1 cellular context compared by ENCODE assay signal in genomic region chr5:142472306-142472951, GRCh38.
TF ChIP-seq lines count a peak whose summit lies in the region.

No MANE protein-coding gene starts in this region.

TF ChIP-seq in K562, 482 proteins besides CTCF, POLR2A, EP300 and RAD21 (continued from another document and continues in another):
- TF ChIP-seq ZNF717 (CRISPR knock-in tag; IDR thresholded peaks at IDR 0.05) (no peak), ZNF217 (CRISPR knock-in tag; IDR thresholded peaks at IDR 0.05) (no peak), HMGXB4 (CRISPR knock-in tag; IDR thresholded peaks at IDR 0.05) (no peak), ZNF431 (CRISPR knock-in tag; IDR thresholded peaks at IDR 0.05) (no peak), PTTG1 (tag; IDR thresholded peaks at IDR 0.05; ENCODE audit: low read depth) (no peak), TRIM25 (IDR thresholded peaks at IDR 0.05; ENCODE audit: borderline replicate concordance) (no peak), BRD9 (IDR thresholded peaks at IDR 0.05; ENCODE audit: low read depth, partially characterized antibody) (peak; percentile 87), ATF7 (IDR thresholded peaks at IDR 0.05) (peak; percentile 91), ZC3H4 (CRISPR knock-in tag; IDR thresholded peaks at IDR 0.05; ENCODE audit: borderline replicate concordance) (no peak), ZNF707 (CRISPR knock-in tag; conservative IDR thresholded peaks at IDR 0.05) (no peak), ZNF699 (CRISPR knock-in tag; IDR thresholded peaks at IDR 0.05; ENCODE audit: insufficient replicate concordance) (no peak), ZBTB1 (CRISPR knock-in tag; IDR thresholded peaks at IDR 0.05; ENCODE audit: borderline replicate concordance, low read depth) (no peak), ZNF165 (CRISPR knock-in tag; IDR thresholded peaks at IDR 0.05; ENCODE audit: borderline replicate concordance) (no peak), ZNF239 (CRISPR knock-in tag; IDR thresholded peaks at IDR 0.05) (no peak), TSHZ1 (CRISPR knock-in tag; IDR thresholded peaks at IDR 0.05) (no peak), DMBX1 (CRISPR knock-in tag; IDR thresholded peaks at IDR 0.05; ENCODE audit: borderline replicate concordance) (peak; percentile 65), KAT2B (IDR thresholded peaks at IDR 0.05; ENCODE audit: low read depth, low read length) (no peak), NEUROD1 (IDR thresholded peaks at IDR 0.05; ENCODE audit: borderline replicate concordance, low read depth, low read length, partially characterized antibody) (peak; percentile 57), RBM34 (IDR thresholded peaks at IDR 0.05; ENCODE audit: borderline replicate concordance, insufficient read depth, low read length) (no peak), ZNF212 (CRISPR knock-in tag; IDR thresholded peaks at IDR 0.05) (no peak), PYGO2 (tag; IDR thresholded peaks at IDR 0.05) (no peak), IRF2 (CRISPR knock-in tag; IDR thresholded peaks at IDR 0.05) (no peak), CSDE1 (IDR thresholded peaks at IDR 0.05) (no peak), MCM3 (IDR thresholded peaks at IDR 0.05) (no peak), TAF1 (IDR thresholded peaks at IDR 0.05; ENCODE audit: control insufficient read depth, extremely low read depth, insufficient read depth, low read length, severe bottlenecking) (no peak), ZNF3 (CRISPR knock-in tag; IDR thresholded peaks at IDR 0.05) (no peak), SRSF7 (optimal IDR thresholded peaks at IDR 0.05; ENCODE audit: low read depth, low read length) (no peak), POLR2AphosphoS2 (IDR thresholded peaks at IDR 0.05; ENCODE audit: low read length) (no peak), FOXP1 (CRISPR knock-in tag; IDR thresholded peaks at IDR 0.05) (no peak), DACH1 (IDR thresholded peaks at IDR 0.05; ENCODE audit: partially characterized antibody) (no peak), ETV1 (tag; conservative IDR thresholded peaks at IDR 0.05; ENCODE audit: low read depth) (peak; percentile 100), FOSL1 (tag; conservative IDR thresholded peaks at IDR 0.05) (peak; percentile 95), TEAD2 (tag; IDR thresholded peaks at IDR 0.05) (no peak), ESRRA (IDR thresholded peaks at IDR 0.05; ENCODE audit: borderline replicate concordance, low read depth) (peak; percentile 85; the same call in 1 of the 2 replicates), ZNF146 (CRISPR knock-in tag; IDR thresholded peaks at IDR 0.05; ENCODE audit: unreplicated experiment) (no peak), ARID2 (IDR thresholded peaks at IDR 0.05) (no peak), SMARCE1 (IDR thresholded peaks at IDR 0.05) (peak; percentile 64), SRSF1 (IDR thresholded peaks at IDR 0.05; ENCODE audit: low read depth, low read length) (no peak), ZNF41 (CRISPR knock-in tag; conservative IDR thresholded peaks at IDR 0.05) (no peak), STAT5B (CRISPR knock-in tag; IDR thresholded peaks at IDR 0.05) (no peak)
- TF ChIP-seq, protein P1, sequence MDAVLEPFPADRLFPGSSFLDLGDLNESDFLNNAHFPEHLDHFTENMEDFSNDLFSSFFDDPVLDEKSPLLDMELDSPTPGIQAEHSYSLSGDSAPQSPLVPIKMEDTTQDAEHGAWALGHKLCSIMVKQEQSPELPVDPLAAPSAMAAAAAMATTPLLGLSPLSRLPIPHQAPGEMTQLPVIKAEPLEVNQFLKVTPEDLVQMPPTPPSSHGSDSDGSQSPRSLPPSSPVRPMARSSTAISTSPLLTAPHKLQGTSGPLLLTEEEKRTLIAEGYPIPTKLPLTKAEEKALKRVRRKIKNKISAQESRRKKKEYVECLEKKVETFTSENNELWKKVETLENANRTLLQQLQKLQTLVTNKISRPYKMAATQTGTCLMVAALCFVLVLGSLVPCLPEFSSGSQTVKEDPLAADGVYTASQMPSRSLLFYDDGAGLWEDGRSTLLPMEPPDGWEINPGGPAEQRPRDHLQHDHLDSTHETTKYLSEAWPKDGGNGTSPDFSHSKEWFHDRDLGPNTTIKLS (IDR thresholded peaks at IDR 0.05; ENCODE audit: borderline replicate concordance, low read depth), result 0 out of 2 replicates have a peak, but pooled peaks have one; percentile 20
- TF ChIP-seq, protein P2, sequence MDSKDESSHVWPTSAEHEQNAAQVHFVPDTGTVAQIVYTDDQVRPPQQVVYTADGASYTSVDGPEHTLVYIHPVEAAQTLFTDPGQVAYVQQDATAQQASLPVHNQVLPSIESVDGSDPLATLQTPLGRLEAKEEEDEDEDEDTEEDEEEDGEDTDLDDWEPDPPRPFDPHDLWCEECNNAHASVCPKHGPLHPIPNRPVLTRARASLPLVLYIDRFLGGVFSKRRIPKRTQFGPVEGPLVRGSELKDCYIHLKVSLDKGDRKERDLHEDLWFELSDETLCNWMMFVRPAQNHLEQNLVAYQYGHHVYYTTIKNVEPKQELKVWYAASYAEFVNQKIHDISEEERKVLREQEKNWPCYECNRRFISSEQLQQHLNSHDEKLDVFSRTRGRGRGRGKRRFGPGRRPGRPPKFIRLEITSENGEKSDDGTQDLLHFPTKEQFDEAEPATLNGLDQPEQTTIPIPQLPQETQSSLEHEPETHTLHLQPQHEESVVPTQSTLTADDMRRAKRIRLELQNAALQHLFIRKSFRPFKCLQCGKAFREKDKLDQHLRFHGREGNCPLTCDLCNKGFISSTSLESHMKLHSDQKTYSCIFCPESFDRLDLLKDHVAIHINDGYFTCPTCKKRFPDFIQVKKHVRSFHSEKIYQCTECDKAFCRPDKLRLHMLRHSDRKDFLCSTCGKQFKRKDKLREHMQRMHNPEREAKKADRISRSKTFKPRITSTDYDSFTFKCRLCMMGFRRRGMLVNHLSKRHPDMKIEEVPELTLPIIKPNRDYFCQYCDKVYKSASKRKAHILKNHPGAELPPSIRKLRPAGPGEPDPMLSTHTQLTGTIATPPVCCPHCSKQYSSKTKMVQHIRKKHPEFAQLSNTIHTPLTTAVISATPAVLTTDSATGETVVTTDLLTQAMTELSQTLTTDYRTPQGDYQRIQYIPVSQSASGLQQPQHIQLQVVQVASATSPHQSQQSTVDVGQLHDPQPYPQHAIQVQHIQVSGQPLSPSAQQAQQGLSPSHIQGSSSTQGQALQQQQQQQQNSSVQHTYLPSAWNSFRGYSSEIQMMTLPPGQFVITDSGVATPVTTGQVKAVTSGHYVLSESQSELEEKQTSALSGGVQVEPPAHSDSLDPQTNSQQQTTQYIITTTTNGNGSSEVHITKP (IDR thresholded peaks at IDR 0.05; ENCODE audit: partially characterized antibody), result no peak
- TF ChIP-seq, protein P3, sequence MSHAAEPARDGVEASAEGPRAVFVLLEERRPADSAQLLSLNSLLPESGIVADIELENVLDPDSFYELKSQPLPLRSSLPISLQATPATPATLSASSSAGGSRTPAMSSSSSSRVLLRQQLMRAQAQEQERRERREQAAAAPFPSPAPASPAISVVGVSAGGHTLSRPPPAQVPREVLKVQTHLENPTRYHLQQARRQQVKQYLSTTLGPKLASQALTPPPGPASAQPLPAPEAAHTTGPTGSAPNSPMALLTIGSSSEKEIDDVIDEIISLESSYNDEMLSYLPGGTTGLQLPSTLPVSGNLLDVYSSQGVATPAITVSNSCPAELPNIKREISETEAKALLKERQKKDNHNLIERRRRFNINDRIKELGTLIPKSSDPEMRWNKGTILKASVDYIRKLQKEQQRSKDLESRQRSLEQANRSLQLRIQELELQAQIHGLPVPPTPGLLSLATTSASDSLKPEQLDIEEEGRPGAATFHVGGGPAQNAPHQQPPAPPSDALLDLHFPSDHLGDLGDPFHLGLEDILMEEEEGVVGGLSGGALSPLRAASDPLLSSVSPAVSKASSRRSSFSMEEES (CRISPR knock-in tag; IDR thresholded peaks at IDR 0.05), result no peak
- TF ChIP-seq, protein P4, sequence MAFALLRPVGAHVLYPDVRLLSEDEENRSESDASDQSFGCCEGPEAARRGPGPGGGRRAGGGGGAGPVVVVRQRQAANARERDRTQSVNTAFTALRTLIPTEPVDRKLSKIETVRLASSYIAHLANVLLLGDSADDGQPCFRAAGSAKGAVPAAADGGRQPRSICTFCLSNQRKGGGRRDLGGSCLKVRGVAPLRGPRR (CRISPR knock-in tag; IDR thresholded peaks at IDR 0.05), result no peak
- TF ChIP-seq, protein P5, sequence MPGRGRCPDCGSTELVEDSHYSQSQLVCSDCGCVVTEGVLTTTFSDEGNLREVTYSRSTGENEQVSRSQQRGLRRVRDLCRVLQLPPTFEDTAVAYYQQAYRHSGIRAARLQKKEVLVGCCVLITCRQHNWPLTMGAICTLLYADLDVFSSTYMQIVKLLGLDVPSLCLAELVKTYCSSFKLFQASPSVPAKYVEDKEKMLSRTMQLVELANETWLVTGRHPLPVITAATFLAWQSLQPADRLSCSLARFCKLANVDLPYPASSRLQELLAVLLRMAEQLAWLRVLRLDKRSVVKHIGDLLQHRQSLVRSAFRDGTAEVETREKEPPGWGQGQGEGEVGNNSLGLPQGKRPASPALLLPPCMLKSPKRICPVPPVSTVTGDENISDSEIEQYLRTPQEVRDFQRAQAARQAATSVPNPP (IDR thresholded peaks at IDR 0.05; ENCODE audit: borderline replicate concordance, insufficient read depth, insufficient read length), result no peak
- TF ChIP-seq, protein P6, sequence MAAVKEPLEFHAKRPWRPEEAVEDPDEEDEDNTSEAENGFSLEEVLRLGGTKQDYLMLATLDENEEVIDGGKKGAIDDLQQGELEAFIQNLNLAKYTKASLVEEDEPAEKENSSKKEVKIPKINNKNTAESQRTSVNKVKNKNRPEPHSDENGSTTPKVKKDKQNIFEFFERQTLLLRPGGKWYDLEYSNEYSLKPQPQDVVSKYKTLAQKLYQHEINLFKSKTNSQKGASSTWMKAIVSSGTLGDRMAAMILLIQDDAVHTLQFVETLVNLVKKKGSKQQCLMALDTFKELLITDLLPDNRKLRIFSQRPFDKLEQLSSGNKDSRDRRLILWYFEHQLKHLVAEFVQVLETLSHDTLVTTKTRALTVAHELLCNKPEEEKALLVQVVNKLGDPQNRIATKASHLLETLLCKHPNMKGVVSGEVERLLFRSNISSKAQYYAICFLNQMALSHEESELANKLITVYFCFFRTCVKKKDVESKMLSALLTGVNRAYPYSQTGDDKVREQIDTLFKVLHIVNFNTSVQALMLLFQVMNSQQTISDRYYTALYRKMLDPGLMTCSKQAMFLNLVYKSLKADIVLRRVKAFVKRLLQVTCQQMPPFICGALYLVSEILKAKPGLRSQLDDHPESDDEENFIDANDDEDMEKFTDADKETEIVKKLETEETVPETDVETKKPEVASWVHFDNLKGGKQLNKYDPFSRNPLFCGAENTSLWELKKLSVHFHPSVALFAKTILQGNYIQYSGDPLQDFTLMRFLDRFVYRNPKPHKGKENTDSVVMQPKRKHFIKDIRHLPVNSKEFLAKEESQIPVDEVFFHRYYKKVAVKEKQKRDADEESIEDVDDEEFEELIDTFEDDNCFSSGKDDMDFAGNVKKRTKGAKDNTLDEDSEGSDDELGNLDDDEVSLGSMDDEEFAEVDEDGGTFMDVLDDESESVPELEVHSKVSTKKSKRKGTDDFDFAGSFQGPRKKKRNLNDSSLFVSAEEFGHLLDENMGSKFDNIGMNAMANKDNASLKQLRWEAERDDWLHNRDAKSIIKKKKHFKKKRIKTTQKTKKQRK (IDR thresholded peaks at IDR 0.05; ENCODE audit: borderline replicate concordance, low read depth, low read length), result no peak
